16 cellular contexts compared by ENCODE assay signal in genomic region chr10:48469516-48470020, GRCh38.
DNase-seq lines count a peak whose midpoint lies in the region; ATAC-seq and TF ChIP-seq lines count a peak whose summit lies in the region.
"Had no signal": no experiment of that assay in that cellular context is flagged by ENCODE, and none has a peak within 500 bp of the region (broad histone marks: within the 10 kb centered on the region; RNA-seq: fewer than 3 reads in every experiment).

No MANE protein-coding gene starts in this region.

- H3K4me3 ChIP-seq in BLaER1 treated with 17β-estradiol and CSF1 and Interleukin-3, amounts not matched to agents 10 nM and 100 nM = no peak overlapping the region
- H3K4me3 ChIP-seq in coronary artery (no peak overlapping the region), neural progenitor cell (no peak overlapping the region)
- H3K4me3 ChIP-seq: right atrium auricular region, suprapubic skin had no signal

- H3K27ac Mint-ChIP-seq in HFFc6 (peak overlapping the region; percentile 56; the same call in 1 of the 2 replicates), neural progenitor cell (no peak overlapping the region), CD14-positive monocyte (no peak overlapping the region)
- no peak overlapping the region for H3K27ac Mint-ChIP-seq in activated CD8-positive, alpha-beta T cell treated with anti-CD3 and anti-CD28 coated beads, Interleukin-2, amount 10 ng/mL, durations not matched to agents 7 days and 5 days
- H3K27ac Mint-ChIP-seq: activated naive CD4-positive, alpha-beta T cell treated with anti-CD3 and anti-CD28 coated beads for 36 hours had no signal

- H4K20me1 ChIP-seq in BLaER1 treated with 17β-estradiol and CSF1 and Interleukin-3, amounts not matched to agents 10 nM and 100 nM = peaks cover 0 to 19% (median 0%) of the 10 kb centered on the region in 11 experiments; a peak in 2 of 22 replicates
- no peaks in the 10 kb centered on the region for H4K20me1 ChIP-seq in neural progenitor cell (ENCODE audit: low read depth)

- peaks cover 9% of the 10 kb centered on the region for H3K27me3 Mint-ChIP-seq in HFFc6 (ENCODE audit: insufficient read depth)
- peaks cover 7% of the 10 kb centered on the region for H3K27me3 Mint-ChIP-seq in neural progenitor cell (ENCODE audit: insufficient read depth, low read depth)
- H3K27me3 Mint-ChIP-seq in CD14-positive monocyte (ENCODE audit: low read depth in 3 of 3) = peaks cover 4 to 12% (median 8%) of the 10 kb centered on the region in 3 donors
- H3K27me3 Mint-ChIP-seq in activated CD8-positive, alpha-beta T cell treated with anti-CD3 and anti-CD28 coated beads, Interleukin-2, amount 10 ng/mL, durations not matched to agents 7 days and 5 days (ENCODE audit: low read depth) = peaks cover 8% of the 10 kb centered on the region

- no peak overlapping the region for H3K4me3 Mint-ChIP-seq in HFFc6
- no peak overlapping the region for H3K4me3 Mint-ChIP-seq in neural progenitor cell
- no peak overlapping the region for H3K4me3 Mint-ChIP-seq in CD14-positive monocyte
- no peak overlapping the region for H3K4me3 Mint-ChIP-seq in activated CD8-positive, alpha-beta T cell treated with anti-CD3 and anti-CD28 coated beads, Interleukin-2, amount 10 ng/mL, durations not matched to agents 7 days and 5 days
- H3K4me3 Mint-ChIP-seq: activated naive CD4-positive, alpha-beta T cell treated with anti-CD3 and anti-CD28 coated beads for 36 hours had no signal

- no peak overlapping the region for H2AFZ ChIP-seq in neural progenitor cell (replicated peaks)

- H3K9ac ChIP-seq in BLaER1 treated with 17β-estradiol and CSF1 and Interleukin-3, amounts not matched to agents 10 nM and 100 nM = peak overlapping the region in 1 of 11 experiments; percentile 5; a peak in 1 of 22 replicates
- H3K9ac ChIP-seq in neural progenitor cell = no peak overlapping the region

- peak overlapping the region in 5 of 11 experiments; percentile 11 to 54 (median 15); a peak in 6 of 22 replicates for H3K27ac ChIP-seq in BLaER1 treated with 17β-estradiol and CSF1 and Interleukin-3, amounts not matched to agents 10 nM and 100 nM
- no peak overlapping the region for H3K27ac ChIP-seq in coronary artery
- H3K27ac ChIP-seq in neural progenitor cell = no peak overlapping the region
- H3K27ac ChIP-seq: right atrium auricular region, suprapubic skin had no signal

- peaks cover 17% of the 10 kb centered on the region for H3K36me3 Mint-ChIP-seq in HFFc6 (ENCODE audit: low read depth)
- H3K36me3 Mint-ChIP-seq in neural progenitor cell = no peaks in the 10 kb centered on the region
- H3K36me3 Mint-ChIP-seq in CD14-positive monocyte = no peaks in the 10 kb centered on the region
- no peaks in the 10 kb centered on the region for H3K36me3 Mint-ChIP-seq in activated CD8-positive, alpha-beta T cell treated with anti-CD3 and anti-CD28 coated beads, Interleukin-2, amount 10 ng/mL, durations not matched to agents 7 days and 5 days (ENCODE audit: low read depth)

- H3K9me3 Mint-ChIP-seq in HFFc6 (no peaks in the 10 kb centered on the region), neural progenitor cell (peaks cover 6% of the 10 kb centered on the region), CD14-positive monocyte (peaks cover 0 to 3% (median 0%) of the 10 kb centered on the region in 7 donors)
- no peaks in the 10 kb centered on the region for H3K9me3 Mint-ChIP-seq in activated CD8-positive, alpha-beta T cell treated with anti-CD3 and anti-CD28 coated beads, Interleukin-2, amount 10 ng/mL, durations not matched to agents 7 days and 5 days (ENCODE audit: insufficient read depth)
- H3K9me3 Mint-ChIP-seq: activated naive CD4-positive, alpha-beta T cell treated with anti-CD3 and anti-CD28 coated beads for 36 hours had no signal

- intact Hi-C loops in CD14-positive monocyte (cut with micrococcal nuclease) = no loop called here

- H3F3A ChIP-seq in neural progenitor cell (ENCODE audit: low read depth) = no peaks in the 10 kb centered on the region

- no peaks in the 10 kb centered on the region for H3K79me2 ChIP-seq in neural progenitor cell (ENCODE audit: low read depth)

- DNase-seq in HFFc6 (no peak), coronary artery (ENCODE audit: low spot score) (peak; percentile 52), neural progenitor cell (ENCODE audit: low spot score) (no peak), DMS153 treated with DMSO at 0.1 percent for 48 hours (lab: John Stamatoyannopoulos, UW; ENCODE audit: unreplicated experiment) (no peak), CD14-positive monocyte (ENCODE audit: low spot score) (no peak)
- no peak for DNase-seq in activated CD8-positive, alpha-beta T cell treated with anti-CD3 and anti-CD28 coated beads, Interleukin-2, amount 10 ng/mL, durations not matched to agents 7 days and 5 days
- DNase-seq: activated naive CD4-positive, alpha-beta T cell treated with anti-CD3 and anti-CD28 coated beads for 36 hours; AML-193; DMS53; left colon; NCI-H187 treated with DMSO at 0.1 percent for 48 hours; NCI-H510A had no signal

- peaks cover 20 to 37% (median 29%) of the 10 kb centered on the region in 10 experiments for H3K4me1 ChIP-seq in BLaER1 treated with 17β-estradiol and CSF1 and Interleukin-3, amounts not matched to agents 10 nM and 100 nM
- peaks cover 16% of the 10 kb centered on the region for H3K4me1 ChIP-seq in neural progenitor cell

- CTCF ChIA-PET in activated CD8-positive, alpha-beta T cell treated with anti-CD3 and anti-CD28 coated beads, Interleukin-2, amount 10 ng/mL, durations not matched to agents 7 days and 5 days (lab: Charles Lee) = interaction anchor here (1.3 kb wide), 1 partner anchor 106 kb away, joined by 4 read pairs; no protein-coding TSS in a partner anchor

- no peak for ATAC-seq in GM21825 (IDR thresholded peaks at IDR 0.05; ENCODE audit: unreplicated experiment)
- ATAC-seq in activated CD8-positive, alpha-beta T cell treated with anti-CD3 and anti-CD28 coated beads, Interleukin-2, amount 10 ng/mL, durations not matched to agents 7 days and 5 days = no peak
- ATAC-seq: left colon had no signal

- H3K36me3 ChIP-seq in BLaER1 treated with 17β-estradiol and CSF1 and Interleukin-3, amounts not matched to agents 10 nM and 100 nM = peaks cover 0 to 5% (median 0%) of the 10 kb centered on the region in 11 experiments; a peak in 1 of 22 replicates
- no peaks in the 10 kb centered on the region for H3K36me3 ChIP-seq in neural progenitor cell
- H3K36me3 ChIP-seq: right atrium auricular region, suprapubic skin had no signal

- peak overlapping the region; percentile 41 to 78 (median 65); a peak in 21 of 22 replicates for H3K4me2 ChIP-seq in BLaER1 treated with 17β-estradiol and CSF1 and Interleukin-3, amounts not matched to agents 10 nM and 100 nM
- H3K4me2 ChIP-seq in neural progenitor cell = peak overlapping the region; percentile 7

- no peak for TF ChIP-seq CTCF in HFFc6 (IDR thresholded peaks at IDR 0.05)
- no peak for TF ChIP-seq CTCF in coronary artery (IDR thresholded peaks at IDR 0.05)
- no peak for TF ChIP-seq CTCF in neural progenitor cell (IDR thresholded peaks at IDR 0.05)
- no peak for TF ChIP-seq CTCF in CD14-positive monocyte (IDR thresholded peaks at IDR 0.05)

- no peaks in the 10 kb centered on the region for H3K27me3 ChIP-seq in BLaER1 treated with 17β-estradiol and CSF1 and Interleukin-3, amounts not matched to agents 10 nM and 100 nM
- peaks cover 17% of the 10 kb centered on the region for H3K27me3 ChIP-seq in neural progenitor cell
- H3K27me3 ChIP-seq: right atrium auricular region had no signal

- H3K4me1 Mint-ChIP-seq in HFFc6 (ENCODE audit: low read depth) (peaks cover 26% of the 10 kb centered on the region), neural progenitor cell (peaks cover 6% of the 10 kb centered on the region), CD14-positive monocyte (no peaks in the 10 kb centered on the region)
- H3K4me1 Mint-ChIP-seq in activated CD8-positive, alpha-beta T cell treated with anti-CD3 and anti-CD28 coated beads, Interleukin-2, amount 10 ng/mL, durations not matched to agents 7 days and 5 days (ENCODE audit: low read depth) = peaks cover 30% of the 10 kb centered on the region

- peaks cover 0 to 7% (median 0%) of the 10 kb centered on the region in 11 experiments; a peak in 2 of 22 replicates for H3K9me3 ChIP-seq in BLaER1 treated with 17β-estradiol and CSF1 and Interleukin-3, amounts not matched to agents 10 nM and 100 nM (replicated peaks in 1 of 11)
- H3K9me3 ChIP-seq in neural progenitor cell (ENCODE audit: low read depth) = no peaks in the 10 kb centered on the region
- H3K9me3 ChIP-seq: suprapubic skin had no signal

- POLR2A ChIA-PET in activated CD8-positive, alpha-beta T cell treated with anti-CD3 and anti-CD28 coated beads, Interleukin-2, amount 10 ng/mL, durations not matched to agents 7 days and 5 days (lab: Charles Lee) = interaction anchor here (0.6 kb wide), 1 partner anchor 51 kb away, joined by 4 read pairs; no protein-coding TSS in a partner anchor
